16 cellular contexts compared by ENCODE assay signal in the genomic region with DNA sequence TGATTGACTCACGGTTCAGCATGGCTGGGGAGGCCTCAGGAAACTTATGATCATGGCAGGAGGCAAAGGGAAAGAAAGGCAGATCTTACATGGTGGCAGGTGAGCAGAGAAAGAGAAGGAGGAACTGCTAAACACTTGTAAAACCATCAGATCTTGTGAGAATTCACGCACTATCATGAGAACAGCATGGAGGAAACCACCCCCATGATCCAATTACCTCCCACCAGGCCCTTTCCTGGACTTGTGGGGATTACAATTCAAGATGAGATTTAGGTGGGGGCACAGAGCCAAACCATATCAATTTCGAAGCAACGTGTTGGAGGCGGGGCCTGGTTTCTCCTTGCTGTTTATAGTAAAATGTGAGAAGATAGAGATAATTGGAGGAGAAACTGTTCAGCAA.
A peak's percentile ranks its signal among the peaks of the same experiment; 100 is the strongest.
DNase-seq lines count a peak whose midpoint lies in the region; ATAC-seq and TF ChIP-seq lines count a peak whose summit lies in the region.
"Had no signal": no experiment of that assay in that cellular context is flagged by ENCODE, and none has a peak within 500 bp of the region (broad histone marks: within the 10 kb centered on the region; RNA-seq: fewer than 3 reads in every experiment).

No MANE protein-coding gene starts in this region.

- no peaks in the 10 kb centered on the region for H3K9me3 ChIP-seq in endodermal cell (ENCODE audit: control insufficient read depth, low read length)

- no peaks in the 10 kb centered on the region for H3K27me3 ChIP-seq in endodermal cell (ENCODE audit: control insufficient read depth, insufficient read depth, low read length, poor library complexity, severe bottlenecking)

- H3K27ac ChIP-seq in endodermal cell (ENCODE audit: low read depth, low read length) = no peak overlapping the region

- no peaks in the 10 kb centered on the region for H3K27me3 Mint-ChIP-seq in endodermal cell (ENCODE audit: insufficient read depth)
- H3K27me3 Mint-ChIP-seq: CD4-positive, alpha-beta T cell had no signal

- no peak for TF ChIP-seq CTCF in endodermal cell (conservative IDR thresholded peaks at IDR 0.05)

- ATAC-seq in sciatic nerve = no peak
- ATAC-seq: HepG2 had no signal

- H3K9me3 Mint-ChIP-seq in endodermal cell = no peaks in the 10 kb centered on the region
- H3K9me3 Mint-ChIP-seq: CD4-positive, alpha-beta T cell; HFFc6 had no signal

- H3K9ac ChIP-seq in endodermal cell (ENCODE audit: extremely low read depth, low read length, poor library complexity, severe bottlenecking) = no peak overlapping the region

- DNase-seq in NCI-H2171 treated with DMSO at 0.1 percent for 48 hours (lab: John Stamatoyannopoulos, UW) (peak; percentile 29), NCI-H2171 (lab: John Stamatoyannopoulos, UW) (no peak), NCI-H524 treated with DMSO at 0.1 percent for 48 hours (lab: John Stamatoyannopoulos, UW) (peak; percentile 52), endodermal cell (peak; percentile 70), sciatic nerve (ENCODE audit: low spot score) (no peak), kidney tubule cell (ENCODE audit: low spot score) (no peak)
- no peak for DNase-seq in stimulated activated CD4-positive, alpha-beta T cell treated with anti-CD3 and anti-CD28 coated beads, Interleukin-2, amount 100 ng/mL, for 24 hours
- DNase-seq: 8988T; ACHN; C1 segment of cervical spinal cord; CD4-positive, alpha-beta T cell; DND-41; GDM1; HCEC 1CT; HFFc6 had no signal

- H3K4me3 ChIP-seq in endodermal cell (ENCODE audit: low read length) = no peak overlapping the region

- no peak overlapping the region for H3K27ac Mint-ChIP-seq in endodermal cell
- H3K27ac Mint-ChIP-seq: CD4-positive, alpha-beta T cell; HFFc6 had no signal

- no peak overlapping the region for H3K4me3 Mint-ChIP-seq in endodermal cell
- H3K4me3 Mint-ChIP-seq: CD4-positive, alpha-beta T cell; HFFc6 had no signal

- H3K4me1 Mint-ChIP-seq in endodermal cell = peaks cover 11% of the 10 kb centered on the region

- intact Hi-C loops in sciatic nerve (cut with DNase I) = no loop called here

- H3K36me3 ChIP-seq in endodermal cell (ENCODE audit: control insufficient read depth, insufficient read depth, low read length) = no peaks in the 10 kb centered on the region

- peaks cover 6% of the 10 kb centered on the region for H3K4me1 ChIP-seq in endodermal cell (ENCODE audit: control insufficient read depth, insufficient read depth, low read length)

- WGBS in endodermal cell (ENCODE audit: insufficient coverage in 1 of 2, insufficient read length in 1 of 2), 2 experiments = 63 to 90% methylated on average over 2 to 5 of the region's 5 CpGs

- H3K36me3 Mint-ChIP-seq in endodermal cell (ENCODE audit: low read depth) = no peaks in the 10 kb centered on the region

Comparison
In these comparisons a context has a peak if more than half of its experiments do, and no peak if none do; other contexts are left out.
1. DNase-seq: peak in NCI-H2171 treated with DMSO at 0.1 percent for 48 hours (single experiment), NCI-H524 treated with DMSO at 0.1 percent for 48 hours (single experiment) and endodermal cell (single experiment); none in NCI-H2171 (single experiment), sciatic nerve (single experiment), stimulated activated CD4-positive, alpha-beta T cell treated with anti-CD3 and anti-CD28 coated beads, Interleukin-2, amount 100 ng/mL, for 24 hours (0 of 2) and kidney tubule cell (single experiment).